Comparison of ENCODE assay signal across 35 cellular contexts in the genomic region with DNA sequence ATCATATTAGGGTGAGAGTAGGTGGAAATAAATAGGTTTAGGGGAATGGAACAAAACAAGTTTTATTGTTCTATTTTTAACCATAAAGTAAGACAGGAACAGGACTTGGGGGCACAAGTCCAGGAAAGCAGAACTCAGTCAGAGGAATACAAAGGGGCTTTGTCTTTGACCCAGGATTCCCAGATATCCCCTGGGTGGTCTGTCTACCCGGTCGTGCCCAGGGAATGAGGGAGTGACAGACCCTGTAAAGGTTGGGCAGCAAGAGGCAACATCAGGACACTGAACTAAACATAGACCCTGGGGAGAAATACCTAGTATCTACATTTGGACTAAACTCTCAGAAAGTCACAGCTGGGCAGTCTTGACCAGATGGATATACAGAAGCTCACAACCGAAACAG. TPM values are rescaled to one million over a fixed set of nuclear protein-coding genes. Genes with fewer than 3 reads are reported as not detected.
"Had no signal": no experiment of that assay in that cellular context is flagged by ENCODE, and none has a peak within 500 bp of the region (broad histone marks: within the 10 kb centered on the region; RNA-seq: fewer than 3 reads in every experiment).

No MANE protein-coding gene starts in this region.

- H3K27ac ChIP-seq: adrenal gland, breast epithelium, cardiac muscle cell, coronary artery, esophagus muscularis mucosa, foreskin keratinocyte, gastrocnemius medialis, WERI-Rb-1 had no signal

- H3K4me3 Mint-ChIP-seq: activated B cell treated with CpG ODN at 0.5 μM for 24 hours; activated CD8-positive, alpha-beta T cell treated with anti-CD3 and anti-CD28 coated beads for 36 hours; activated naive CD4-positive, alpha-beta T cell treated with anti-CD3 and anti-CD28 coated beads for 36 hours; activated naive CD4-positive, alpha-beta T cell treated with anti-CD3 and anti-CD28 coated beads, Interleukin-2, amount 50 U/mL, for 24 hours; activated naive CD8-positive, alpha-beta T cell treated with anti-CD3 and anti-CD28 coated beads for 36 hours; activated naive CD8-positive, alpha-beta T cell treated with anti-CD3 and anti-CD28 coated beads, Interleukin-2, amount 50 U/mL, for 24 hours; activated T-cell treated with anti-CD3 and anti-CD28 coated beads, Interleukin-2, amount 50 U/mL, for 4 hours; brain; central memory CD8-positive, alpha-beta T cell; dendritic cell treated with granulocyte-macrophage colony-stimulating factor and Interleukin-4, amounts not matched to agents 40 ng/mL and 50 ng/mL, for 4 days; effector memory CD8-positive, alpha-beta T cell; T-helper 17 cell; T-helper 2 cell treated with Interferon-gamma antibody and Interleukin-4, amounts not matched to agents 5 μg/mL and 100 μg/mL, for 36 hours had no signal

- H3K4me3 ChIP-seq: adrenal gland, breast epithelium, cardiac muscle cell, coronary artery, dorsolateral prefrontal cortex, esophagus muscularis mucosa, gastrocnemius medialis had no signal

- H3K9me3 ChIP-seq: adrenal gland, breast epithelium, esophagus muscularis mucosa, gastrocnemius medialis had no signal

- H3K9me3 Mint-ChIP-seq: activated B cell treated with CpG ODN at 0.5 μM for 24 hours; activated CD8-positive, alpha-beta T cell treated with anti-CD3 and anti-CD28 coated beads for 36 hours; activated naive CD4-positive, alpha-beta T cell treated with anti-CD3 and anti-CD28 coated beads for 36 hours; activated naive CD4-positive, alpha-beta T cell treated with anti-CD3 and anti-CD28 coated beads, Interleukin-2, amount 50 U/mL, for 24 hours; activated naive CD8-positive, alpha-beta T cell treated with anti-CD3 and anti-CD28 coated beads for 36 hours; activated naive CD8-positive, alpha-beta T cell treated with anti-CD3 and anti-CD28 coated beads, Interleukin-2, amount 50 U/mL, for 24 hours; activated T-cell treated with anti-CD3 and anti-CD28 coated beads, Interleukin-2, amount 50 U/mL, for 4 hours; activated T-helper 2 cell treated with anti-CD3 and anti-CD28 coated beads, Interferon-gamma antibody, Interleukin-2, Interleukin-4, amounts not matched to agents 10 μg/mL and 5 μg/mL and 100 μg/mL, durations not matched to agents 14 hours and 24 hours and 36 hours; brain; central memory CD8-positive, alpha-beta T cell; dendritic cell treated with granulocyte-macrophage colony-stimulating factor and Interleukin-4, amounts not matched to agents 40 ng/mL and 50 ng/mL, for 4 days; effector memory CD8-positive, alpha-beta T cell; T-helper 2 cell treated with Interferon-gamma antibody and Interleukin-4, amounts not matched to agents 5 μg/mL and 100 μg/mL, for 36 hours had no signal

- H3K27me3 ChIP-seq: cardiac muscle cell, esophagus muscularis mucosa, foreskin keratinocyte, gastrocnemius medialis had no signal

- H3K27me3 Mint-ChIP-seq: central memory CD8-positive, alpha-beta T cell had no signal

- H3K27ac Mint-ChIP-seq: activated B cell treated with CpG ODN at 0.5 μM for 24 hours; activated CD8-positive, alpha-beta T cell treated with anti-CD3 and anti-CD28 coated beads for 36 hours; activated naive CD4-positive, alpha-beta T cell treated with anti-CD3 and anti-CD28 coated beads for 36 hours; activated naive CD4-positive, alpha-beta T cell treated with anti-CD3 and anti-CD28 coated beads, Interleukin-2, amount 50 U/mL, for 24 hours; activated naive CD8-positive, alpha-beta T cell treated with anti-CD3 and anti-CD28 coated beads for 36 hours; activated naive CD8-positive, alpha-beta T cell treated with anti-CD3 and anti-CD28 coated beads, Interleukin-2, amount 50 U/mL, for 24 hours; activated T-helper 2 cell treated with anti-CD3 and anti-CD28 coated beads, Interferon-gamma antibody, Interleukin-2, Interleukin-4, amounts not matched to agents 10 μg/mL and 5 μg/mL and 100 μg/mL, durations not matched to agents 14 hours and 24 hours and 36 hours; dendritic cell treated with granulocyte-macrophage colony-stimulating factor and Interleukin-4, amounts not matched to agents 40 ng/mL and 50 ng/mL, for 4 days; effector memory CD8-positive, alpha-beta T cell; T-helper 17 cell; T-helper 2 cell treated with Interferon-gamma antibody and Interleukin-4, amounts not matched to agents 5 μg/mL and 100 μg/mL, for 36 hours had no signal

- H3K4me1 Mint-ChIP-seq: central memory CD8-positive, alpha-beta T cell; T-helper 17 cell had no signal

- H3K36me3 Mint-ChIP-seq: activated naive CD4-positive, alpha-beta T cell treated with anti-CD3 and anti-CD28 coated beads, Interleukin-2, amount 50 U/mL, for 24 hours; activated naive CD8-positive, alpha-beta T cell treated with anti-CD3 and anti-CD28 coated beads for 36 hours; brain had no signal

- H3K36me3 ChIP-seq: adrenal gland, breast epithelium, cardiac muscle cell, esophagus muscularis mucosa, gastrocnemius medialis, WERI-Rb-1 had no signal

- H3K4me1 ChIP-seq: adrenal gland, breast epithelium, foreskin keratinocyte had no signal

- DNase-seq: activated B cell treated with CpG ODN at 0.5 μM for 24 hours; activated CD4-positive, alpha-beta T cell treated with anti-CD3 and anti-CD28 coated beads for 48 hours; activated CD4-positive, alpha-beta T cell treated with anti-CD3 and anti-CD28 coated beads, Interleukin-2, amount 50 U/mL, for 1 hour; activated CD4-positive, alpha-beta T cell treated with anti-CD3 and anti-CD28 coated beads, Interleukin-2, amount 50 U/mL, for 48 hours; activated CD8-positive, alpha-beta memory T cell treated with anti-CD3 and anti-CD28 coated beads for 24 hours; activated CD8-positive, alpha-beta T cell treated with anti-CD3 and anti-CD28 coated beads for 36 hours; activated effector memory CD4-positive, alpha-beta T cell treated with anti-CD3 and anti-CD28 coated beads, Interleukin-2, amount 50 U/mL, for 16 hours; activated naive CD4-positive, alpha-beta T cell treated with anti-CD3 and anti-CD28 coated beads for 36 hours; activated naive CD8-positive, alpha-beta T cell treated with anti-CD3 and anti-CD28 coated beads for 36 hours; activated naive CD8-positive, alpha-beta T cell treated with anti-CD3 and anti-CD28 coated beads, Interleukin-2, amount 50 U/mL, for 24 hours; activated T-cell treated with anti-CD3 and anti-CD28 coated beads, Interleukin-2, amount 50 U/mL, for 4 hours; adrenal gland; amygdala; aorta; dorsolateral prefrontal cortex; effector CD4-positive, alpha-beta T cell; effector memory CD8-positive, alpha-beta T cell; erythroblast; foreskin keratinocyte; gastrocnemius medialis; T-helper 1 cell; T-helper 17 cell; T1000; WERI-Rb-1 had no signal

- ATAC-seq: activated CD4-positive, CD25-positive, alpha-beta regulatory T cell treated with anti-CD3 and anti-CD28 coated beads, Interleukin-2, amount 50 U/mL, for 24 hours; activated CD8-positive, alpha-beta T cell treated with anti-CD3 and anti-CD28 coated beads for 36 hours; activated naive CD8-positive, alpha-beta T cell treated with anti-CD3 and anti-CD28 coated beads, Interleukin-2, amount 50 U/mL, for 24 hours; activated T-cell treated with anti-CD3 and anti-CD28 coated beads, Interleukin-2, amount 50 U/mL, for 4 hours; effector memory CD8-positive, alpha-beta T cell; foreskin keratinocyte; gastrocnemius medialis; T-helper 17 cell had no signal

RNA-seq across cellular contexts. Expression of gene PTCHD1, which starts 50.6 kb away (rescaled TPM):
- total RNA-seq: activated CD8-positive, alpha-beta T cell treated with anti-CD3 and anti-CD28 coated beads for 36 hours; activated naive CD4-positive, alpha-beta T cell treated with anti-CD3 and anti-CD28 coated beads for 36 hours; activated naive CD8-positive, alpha-beta T cell treated with anti-CD3 and anti-CD28 coated beads for 36 hours; activated T-cell treated with anti-CD3 and anti-CD28 coated beads, Interleukin-2, amount 50 U/mL, for 4 hours; activated T-helper 2 cell treated with anti-CD3 and anti-CD28 coated beads, Interferon-gamma antibody, Interleukin-2, Interleukin-4, amounts not matched to agents 10 μg/mL and 5 μg/mL and 100 μg/mL, durations not matched to agents 14 hours and 24 hours and 36 hours; foreskin keratinocyte; T-helper 17 cell had no signal
- polyA plus RNA-seq: foreskin keratinocyte had no signal
